ENCODE assay signal across 8 cellular contexts in the genomic region with DNA sequence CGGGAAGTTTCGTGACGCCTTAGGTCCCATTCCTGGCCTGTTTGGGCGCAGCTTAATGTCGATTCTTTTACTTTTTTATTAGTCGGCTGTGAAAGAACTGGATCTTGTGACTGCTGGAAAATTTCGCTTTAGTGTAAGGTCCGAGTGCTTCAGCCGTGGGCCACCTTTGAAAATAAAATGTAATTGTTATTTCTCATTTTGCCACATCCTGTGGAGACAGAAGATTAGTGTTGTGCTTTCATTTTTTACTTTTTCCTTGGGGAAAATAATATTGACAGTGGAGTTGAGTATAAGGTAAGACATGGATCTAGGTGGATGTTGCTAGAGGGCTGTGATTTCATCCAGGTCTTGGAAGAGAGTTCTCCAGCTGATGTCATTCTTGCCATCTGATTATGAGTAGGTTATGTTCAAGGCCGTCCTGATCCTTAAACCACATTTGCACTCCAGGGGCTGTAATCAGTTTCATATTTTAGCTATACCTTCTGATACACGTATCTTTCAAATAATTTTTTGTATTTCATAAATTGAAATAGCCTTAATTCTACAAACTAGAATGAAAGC. TPM values are rescaled to one million over a fixed set of nuclear protein-coding genes. Genes with fewer than 3 reads are reported as not detected.
DNase-seq lines count a peak whose midpoint lies in the region; ATAC-seq and TF ChIP-seq lines count a peak whose summit lies in the region.

No MANE protein-coding gene starts in this region.

- DNase-seq in GM03348 (ENCODE audit: low spot score) (peak; percentile 19), SJSA1 (ENCODE audit: low read depth in 1 of 2, low spot score in 2 of 2) (no peak), GM19240 (ENCODE audit: insufficient read length, low spot score) (no peak), NCI-H1436 treated with DMSO at 0.1 percent for 48 hours (lab: John Stamatoyannopoulos, UW) (no peak), amygdala (lab: John Stamatoyannopoulos, UW) (no peak)

- H3K27ac ChIP-seq in SJSA1: peak overlapping the region; percentile 63
- H3K27ac ChIP-seq in esophagus (ENCODE audit: low read depth in 2 of 2, low read length in 1 of 2): peak overlapping the region; percentile 97 to 99
- peak overlapping the region; percentile 89 for H3K27ac ChIP-seq in neutrophil

- 2 to 3% methylated on average over 11 of the region's 11 CpGs for whole genome bisulfite sequencing in esophagus, 2 donors

- H3K36me3 ChIP-seq in SJSA1 (peaks cover 38% of the 10 kb centered on the region), esophagus (ENCODE audit: control insufficient read depth in 2 of 2, insufficient read depth in 2 of 2, low read length in 1 of 2) (no peaks in the 10 kb centered on the region), neutrophil (peaks cover 10% of the 10 kb centered on the region)

- H3K4me3 ChIP-seq in SJSA1: peak overlapping the region; percentile 94
- peak overlapping the region; percentile 89 to 91 for H3K4me3 ChIP-seq in esophagus (ENCODE audit: low read depth in 1 of 2, low read length in 2 of 2)
- peak overlapping the region; percentile 74 to 89 for H3K4me3 ChIP-seq in neutrophil (ENCODE audit: low read depth in 1 of 2, low read length in 1 of 2)

- H3K27me3 ChIP-seq in SJSA1 (replicated peaks) (no peaks in the 10 kb centered on the region), esophagus (ENCODE audit: control insufficient read depth in 1 of 2, insufficient read depth in 2 of 2, low read length in 2 of 2) (no peaks in the 10 kb centered on the region), neutrophil (no peaks in the 10 kb centered on the region)

- TF ChIP-seq CTCF in neutrophil (IDR thresholded peaks at IDR 0.05): no peak

- no peak for ATAC-seq in HG03457 (IDR thresholded peaks at IDR 0.05; ENCODE audit: unreplicated experiment)

- H3K9me3 ChIP-seq in SJSA1 (replicated peaks) (no peaks in the 10 kb centered on the region), esophagus (ENCODE audit: control insufficient read depth in 2 of 2, insufficient read depth in 1 of 2, low read depth in 1 of 2, low read length in 1 of 2) (no peaks in the 10 kb centered on the region), neutrophil (no peaks in the 10 kb centered on the region)

- H3K4me1 ChIP-seq in SJSA1 (replicated peaks) (peaks cover 11% of the 10 kb centered on the region), esophagus (ENCODE audit: control insufficient read depth in 2 of 2, insufficient read depth in 2 of 2, low read length in 1 of 2) (no peaks in the 10 kb centered on the region), neutrophil (ENCODE audit: control insufficient read depth in 1 of 2, insufficient read depth in 1 of 2, low read depth in 1 of 2, low read length in 1 of 2) (peaks cover 41 to 52% of the 10 kb centered on the region in 2 experiments)

RNA-seq across cellular contexts. Expression of a gene that starts 0.9 kb away (rescaled TPM):
- total RNA-seq in SJSA1 (2014; rRNA removed; shearing (Covaris generic)): 53.0 and 71.6 TPM in 2 replicates
- polyA plus RNA-seq in esophagus: 10 to 100 TPM; 27.4 to 47.6 TPM
